ENCODE assay signal across 1 cellular context in the genomic region with DNA sequence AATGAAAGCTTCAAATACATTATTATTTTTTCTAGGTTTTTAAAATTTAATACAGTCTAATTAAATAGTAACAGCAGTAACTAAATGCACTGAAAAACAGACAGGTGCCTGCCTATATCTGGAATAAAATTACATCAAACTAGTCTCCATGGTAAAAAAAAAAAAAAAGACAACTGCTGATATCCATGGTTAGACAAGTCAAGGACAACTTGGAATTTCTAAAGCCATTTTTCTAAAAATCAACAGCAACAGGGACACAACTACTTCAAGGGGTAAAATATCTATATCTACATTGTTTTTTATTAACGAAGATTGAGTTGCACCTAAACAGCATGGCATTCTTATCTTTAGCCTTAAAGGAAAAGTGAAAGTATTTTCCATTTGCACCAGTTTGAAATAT.
TF ChIP-seq lines count a peak whose summit lies in the region.

No MANE protein-coding gene starts in this region.

TF ChIP-seq in K562, 482 proteins besides CTCF, POLR2A, EP300 and RAD21 (continued from another document and continues in another):
- TF ChIP-seq PTBP1 (IDR thresholded peaks at IDR 0.05; ENCODE audit: low read depth, low read length) (no peak), OTX1 (CRISPR knock-in tag; IDR thresholded peaks at IDR 0.05) (peak; percentile 48; the same call in 1 of the 2 replicates), TCFL5 (CRISPR knock-in tag; conservative IDR thresholded peaks at IDR 0.05) (0 out of 2 replicates have a peak, but pooled peaks have one; percentile 21), MED1 (CRISPR knock-in tag; IDR thresholded peaks at IDR 0.05; ENCODE audit: borderline replicate concordance) (no peak), BRCA1 (IDR thresholded peaks at IDR 0.05) (no peak), BRCA1 (CRISPR knock-in tag; IDR thresholded peaks at IDR 0.05) (no peak), RBM39 (optimal IDR thresholded peaks at IDR 0.05; ENCODE audit: low read depth, low read length) (no peak), ZBTB9 (CRISPR knock-in tag; IDR thresholded peaks at IDR 0.05) (no peak), SNIP1 (IDR thresholded peaks at IDR 0.05; ENCODE audit: low read depth) (no peak), NUFIP1 (IDR thresholded peaks at IDR 0.05; ENCODE audit: partially characterized antibody) (no peak), CUX1 (CRISPR knock-in tag; IDR thresholded peaks at IDR 0.05) (no peak), ZNF639 (CRISPR knock-in tag; conservative IDR thresholded peaks at IDR 0.05 in 1 of 2, IDR thresholded peaks at IDR 0.05 in 1 of 2) (no peak), CGGBP1 (CRISPR knock-in tag; IDR thresholded peaks at IDR 0.05) (no peak), BCL6 (CRISPR knock-in tag; IDR thresholded peaks at IDR 0.05) (0 out of 2 replicates have a peak, but pooled peaks have one; percentile 18), STAT5B (CRISPR knock-in tag; IDR thresholded peaks at IDR 0.05) (no peak), SMAD3 (CRISPR knock-in tag; conservative IDR thresholded peaks at IDR 0.05) (no peak), NCOA6 (IDR thresholded peaks at IDR 0.05) (no peak), ZBTB2 (IDR thresholded peaks at IDR 0.05) (no peak), CHD4 (IDR thresholded peaks at IDR 0.05; ENCODE audit: insufficient read depth, insufficient replicate concordance, low read depth, low read length, poor library complexity, severe bottlenecking) (no peak), SRSF7 (optimal IDR thresholded peaks at IDR 0.05; ENCODE audit: low read depth, low read length) (no peak), MAZ (CRISPR knock-in tag; conservative IDR thresholded peaks at IDR 0.05 in 1 of 2, IDR thresholded peaks at IDR 0.05 in 1 of 2) (0 out of 4 replicates have a peak, but pooled peaks of 1 of the 2 experiments have one; percentile 46), MAFF (IDR thresholded peaks at IDR 0.05; ENCODE audit: low read length) (peak; percentile 19; the same call in 1 of the 2 replicates), KLF16 (IDR thresholded peaks at IDR 0.05) (no peak), ZNF239 (CRISPR knock-in tag; IDR thresholded peaks at IDR 0.05) (no peak), ATF6 (CRISPR knock-in tag; IDR thresholded peaks at IDR 0.05) (no peak), SNAPC5 (CRISPR knock-in tag; IDR thresholded peaks at IDR 0.05) (no peak), ZNF436 (CRISPR knock-in tag; IDR thresholded peaks at IDR 0.05) (0 out of 2 replicates have a peak, but pooled peaks have one; percentile 54), MCM7 (IDR thresholded peaks at IDR 0.05) (no peak), RFX1 (IDR thresholded peaks at IDR 0.05) (no peak), FOSL1 (tag; conservative IDR thresholded peaks at IDR 0.05) (no peak), SMAD4 (CRISPR knock-in tag; conservative IDR thresholded peaks at IDR 0.05) (0 out of 2 replicates have a peak, but pooled peaks have one; percentile 40), KLF13 (tag; IDR thresholded peaks at IDR 0.05; ENCODE audit: borderline replicate concordance, low read depth) (no peak), PTTG1 (tag; IDR thresholded peaks at IDR 0.05; ENCODE audit: low read depth) (0 out of 2 replicates have a peak, but pooled peaks have one; percentile 7), ZNF23 (CRISPR knock-in tag; IDR thresholded peaks at IDR 0.05) (no peak), GATA2 (CRISPR knock-in tag; IDR thresholded peaks at IDR 0.05) (no peak), RB1 (IDR thresholded peaks at IDR 0.05; ENCODE audit: low read depth) (no peak), ZNF282 (CRISPR knock-in tag; IDR thresholded peaks at IDR 0.05) (no peak), POU5F1 (IDR thresholded peaks at IDR 0.05; ENCODE audit: borderline replicate concordance, low read depth, low read length, partially characterized antibody) (no peak), ZNF431 (CRISPR knock-in tag; IDR thresholded peaks at IDR 0.05) (no peak), ZNF445 (CRISPR knock-in tag; IDR thresholded peaks at IDR 0.05; ENCODE audit: low read depth) (no peak), PHF20 (IDR thresholded peaks at IDR 0.05; ENCODE audit: partially characterized antibody) (no peak), SRSF1 (IDR thresholded peaks at IDR 0.05; ENCODE audit: low read depth, low read length) (no peak), MCM2 (IDR thresholded peaks at IDR 0.05; ENCODE audit: low read depth) (no peak), ZNF253 (CRISPR knock-in tag; conservative IDR thresholded peaks at IDR 0.05) (no peak), RBM34 (IDR thresholded peaks at IDR 0.05; ENCODE audit: borderline replicate concordance, insufficient read depth, low read length) (no peak)
- TF ChIP-seq, protein P1, sequence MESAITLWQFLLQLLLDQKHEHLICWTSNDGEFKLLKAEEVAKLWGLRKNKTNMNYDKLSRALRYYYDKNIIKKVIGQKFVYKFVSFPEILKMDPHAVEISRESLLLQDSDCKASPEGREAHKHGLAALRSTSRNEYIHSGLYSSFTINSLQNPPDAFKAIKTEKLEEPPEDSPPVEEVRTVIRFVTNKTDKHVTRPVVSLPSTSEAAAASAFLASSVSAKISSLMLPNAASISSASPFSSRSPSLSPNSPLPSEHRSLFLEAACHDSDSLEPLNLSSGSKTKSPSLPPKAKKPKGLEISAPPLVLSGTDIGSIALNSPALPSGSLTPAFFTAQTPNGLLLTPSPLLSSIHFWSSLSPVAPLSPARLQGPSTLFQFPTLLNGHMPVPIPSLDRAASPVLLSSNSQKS (CRISPR knock-in tag; IDR thresholded peaks at IDR 0.05) = no peak
- TF ChIP-seq, protein P2, sequence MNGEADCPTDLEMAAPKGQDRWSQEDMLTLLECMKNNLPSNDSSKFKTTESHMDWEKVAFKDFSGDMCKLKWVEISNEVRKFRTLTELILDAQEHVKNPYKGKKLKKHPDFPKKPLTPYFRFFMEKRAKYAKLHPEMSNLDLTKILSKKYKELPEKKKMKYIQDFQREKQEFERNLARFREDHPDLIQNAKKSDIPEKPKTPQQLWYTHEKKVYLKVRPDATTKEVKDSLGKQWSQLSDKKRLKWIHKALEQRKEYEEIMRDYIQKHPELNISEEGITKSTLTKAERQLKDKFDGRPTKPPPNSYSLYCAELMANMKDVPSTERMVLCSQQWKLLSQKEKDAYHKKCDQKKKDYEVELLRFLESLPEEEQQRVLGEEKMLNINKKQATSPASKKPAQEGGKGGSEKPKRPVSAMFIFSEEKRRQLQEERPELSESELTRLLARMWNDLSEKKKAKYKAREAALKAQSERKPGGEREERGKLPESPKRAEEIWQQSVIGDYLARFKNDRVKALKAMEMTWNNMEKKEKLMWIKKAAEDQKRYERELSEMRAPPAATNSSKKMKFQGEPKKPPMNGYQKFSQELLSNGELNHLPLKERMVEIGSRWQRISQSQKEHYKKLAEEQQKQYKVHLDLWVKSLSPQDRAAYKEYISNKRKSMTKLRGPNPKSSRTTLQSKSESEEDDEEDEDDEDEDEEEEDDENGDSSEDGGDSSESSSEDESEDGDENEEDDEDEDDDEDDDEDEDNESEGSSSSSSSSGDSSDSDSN (IDR thresholded peaks at IDR 0.05; ENCODE audit: borderline replicate concordance in 1 of 2, low read depth in 2 of 2, low read length in 2 of 2) = no peak
- TF ChIP-seq, protein P3, sequence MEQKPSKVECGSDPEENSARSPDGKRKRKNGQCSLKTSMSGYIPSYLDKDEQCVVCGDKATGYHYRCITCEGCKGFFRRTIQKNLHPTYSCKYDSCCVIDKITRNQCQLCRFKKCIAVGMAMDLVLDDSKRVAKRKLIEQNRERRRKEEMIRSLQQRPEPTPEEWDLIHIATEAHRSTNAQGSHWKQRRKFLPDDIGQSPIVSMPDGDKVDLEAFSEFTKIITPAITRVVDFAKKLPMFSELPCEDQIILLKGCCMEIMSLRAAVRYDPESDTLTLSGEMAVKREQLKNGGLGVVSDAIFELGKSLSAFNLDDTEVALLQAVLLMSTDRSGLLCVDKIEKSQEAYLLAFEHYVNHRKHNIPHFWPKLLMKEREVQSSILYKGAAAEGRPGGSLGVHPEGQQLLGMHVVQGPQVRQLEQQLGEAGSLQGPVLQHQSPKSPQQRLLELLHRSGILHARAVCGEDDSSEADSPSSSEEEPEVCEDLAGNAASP (IDR thresholded peaks at IDR 0.05) = no peak
- TF ChIP-seq, protein P4, sequence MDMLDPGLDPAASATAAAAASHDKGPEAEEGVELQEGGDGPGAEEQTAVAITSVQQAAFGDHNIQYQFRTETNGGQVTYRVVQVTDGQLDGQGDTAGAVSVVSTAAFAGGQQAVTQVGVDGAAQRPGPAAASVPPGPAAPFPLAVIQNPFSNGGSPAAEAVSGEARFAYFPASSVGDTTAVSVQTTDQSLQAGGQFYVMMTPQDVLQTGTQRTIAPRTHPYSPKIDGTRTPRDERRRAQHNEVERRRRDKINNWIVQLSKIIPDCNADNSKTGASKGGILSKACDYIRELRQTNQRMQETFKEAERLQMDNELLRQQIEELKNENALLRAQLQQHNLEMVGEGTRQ (CRISPR knock-in tag; IDR thresholded peaks at IDR 0.05) = no peak
